1 cellular context compared by ENCODE assay signal in genomic region chr1:1063945-1064831, GRCh38.
TF ChIP-seq lines count a peak whose summit lies in the region.

No MANE protein-coding gene starts in this region.

TF ChIP-seq in HepG2, 621 proteins besides CTCF, POLR2A, EP300 and RAD21 (continued from another document):
- TF ChIP-seq PHF20 (CRISPR knock-in tag; IDR thresholded peaks at IDR 0.05) (no peak), ZNF253 (CRISPR knock-in tag; IDR thresholded peaks at IDR 0.05; ENCODE audit: borderline replicate concordance) (0 out of 2 replicates have a peak, but pooled peaks have one; percentile 81), ZBTB4 (CRISPR knock-in tag; IDR thresholded peaks at IDR 0.05; ENCODE audit: borderline replicate concordance) (no peak), RFX3 (CRISPR knock-in tag; IDR thresholded peaks at IDR 0.05) (no peak), ZFP1 (CRISPR knock-in tag; IDR thresholded peaks at IDR 0.05) (no peak), SP140L (CRISPR knock-in tag; IDR thresholded peaks at IDR 0.05; ENCODE audit: borderline replicate concordance) (no peak), ZNF563 (CRISPR knock-in tag; IDR thresholded peaks at IDR 0.05) (peak; percentile 71; the same call in 1 of the 2 replicates), PAXIP1 (CRISPR knock-in tag; conservative IDR thresholded peaks at IDR 0.05) (peak; percentile 78), ZNF343 (CRISPR knock-in tag; IDR thresholded peaks at IDR 0.05) (peak; percentile 86), MXD3 (CRISPR knock-in tag; IDR thresholded peaks at IDR 0.05) (0 out of 2 replicates have a peak, but pooled peaks have one; percentile 29), SNRNP70 (IDR thresholded peaks at IDR 0.05; ENCODE audit: low read depth, low read length) (no peak), ZNF20 (CRISPR knock-in tag; IDR thresholded peaks at IDR 0.05) (no peak), RARG (CRISPR knock-in tag; IDR thresholded peaks at IDR 0.05; ENCODE audit: low read depth) (0 out of 2 replicates have a peak, but pooled peaks have one; percentile 36), SOX5 (CRISPR knock-in tag; IDR thresholded peaks at IDR 0.05; ENCODE audit: borderline replicate concordance) (0 out of 2 replicates have a peak, but pooled peaks have one; percentile 37), KDM2A (CRISPR knock-in tag; IDR thresholded peaks at IDR 0.05; ENCODE audit: borderline replicate concordance, low read depth) (peak; percentile 86)
TF ChIP-seq in HepG2: peak in this region for 191.
